ENCODE assay signal across 1 cellular context in the genomic region with DNA sequence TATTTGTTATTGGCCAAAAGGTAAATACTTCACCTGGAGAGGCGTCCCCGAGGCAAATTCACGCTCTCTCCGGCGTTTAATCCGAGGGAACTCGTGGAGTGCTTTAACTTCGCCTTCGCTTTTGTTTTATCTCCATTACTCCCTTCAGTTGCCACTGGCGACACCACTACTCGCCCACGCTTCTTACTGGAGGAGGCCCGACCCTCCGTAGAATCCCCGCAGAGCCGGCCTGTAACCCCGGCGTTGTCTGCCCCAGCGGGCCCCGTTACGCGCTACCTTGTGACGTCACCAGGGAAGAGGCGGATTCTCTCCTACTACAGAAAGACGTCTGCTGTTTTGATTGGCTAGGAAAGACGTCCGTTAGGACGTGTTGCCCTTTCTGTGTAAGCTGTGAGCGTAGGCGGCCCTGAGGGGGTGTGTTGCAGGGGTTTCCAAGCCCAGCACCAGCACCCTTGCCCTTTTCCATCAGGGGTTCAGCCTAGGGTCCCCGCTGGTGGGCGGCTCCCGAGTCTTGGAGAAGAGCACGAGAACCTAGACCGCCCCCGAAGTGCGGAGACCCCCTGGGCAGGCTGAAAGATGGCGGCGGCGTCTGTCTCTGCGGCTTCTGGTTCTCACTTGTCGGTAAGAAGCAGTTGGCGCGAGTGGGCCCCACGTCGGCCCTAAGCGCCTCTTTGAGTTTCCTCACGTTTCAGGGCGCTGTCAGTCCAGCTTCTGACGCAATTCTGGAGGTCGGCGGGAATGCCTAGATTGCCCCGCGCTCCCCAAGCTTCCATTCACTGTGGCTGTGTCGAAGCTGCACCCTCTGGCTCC.
TF ChIP-seq lines count a peak whose summit lies in the region.

TSS of gene CEP57 (plus strand) at position 376 of the 810 bp plus-strand sequence. CDS start at position 577, 201 bp downstream.

TF ChIP-seq in HepG2, 621 proteins besides CTCF, POLR2A, EP300 and RAD21 (continued from another document and continues in another):
- TF ChIP-seq ZFP41 (CRISPR knock-in tag; IDR thresholded peaks at IDR 0.05; ENCODE audit: borderline replicate concordance) (0 out of 2 replicates have a peak, but pooled peaks have one; percentile 49), MTERF4 (CRISPR knock-in tag; IDR thresholded peaks at IDR 0.05) (peak; percentile 54; the same call in 1 of the 2 replicates), SOX6 (IDR thresholded peaks at IDR 0.05) (no peak), SOX6 (CRISPR knock-in tag; IDR thresholded peaks at IDR 0.05) (0 out of 2 replicates have a peak, but pooled peaks have one; percentile 4), SRSF1 (optimal IDR thresholded peaks at IDR 0.05; ENCODE audit: low read depth, low read length) (peak; percentile 81), KLF16 (CRISPR knock-in tag; IDR thresholded peaks at IDR 0.05) (peak in 1 of 2 experiments; percentile 43; a peak in 1 of 4 replicates), SMAD9 (CRISPR knock-in tag; IDR thresholded peaks at IDR 0.05) (peak; percentile 14; the same call in 1 of the 2 replicates), ZSCAN20 (CRISPR knock-in tag; IDR thresholded peaks at IDR 0.05; ENCODE audit: borderline replicate concordance) (peak; percentile 68), ZBTB38 (CRISPR knock-in tag; IDR thresholded peaks at IDR 0.05) (no peak), ZNF781 (CRISPR knock-in tag; IDR thresholded peaks at IDR 0.05; ENCODE audit: borderline replicate concordance, not compliant biosample characterization) (peak; percentile 40), ZSCAN25 (CRISPR knock-in tag; IDR thresholded peaks at IDR 0.05) (no peak), ZNF101 (CRISPR knock-in tag; IDR thresholded peaks at IDR 0.05; ENCODE audit: borderline replicate concordance, low read depth) (no peak), ZNF850 (CRISPR knock-in tag; conservative IDR thresholded peaks at IDR 0.05) (no peak), ZBTB7B (CRISPR knock-in tag; IDR thresholded peaks at IDR 0.05) (peak; percentile 72), HNRNPUL1 (IDR thresholded peaks at IDR 0.05; ENCODE audit: low read depth, low read length) (no peak), PHF8 (CRISPR knock-in tag; IDR thresholded peaks at IDR 0.05) (peak; percentile 58), ZNF205 (CRISPR knock-in tag; IDR thresholded peaks at IDR 0.05) (no peak; the same call in 1 of the 2 replicates), ZNF841 (CRISPR knock-in tag; IDR thresholded peaks at IDR 0.05; ENCODE audit: borderline replicate concordance) (no peak), NBN (conservative IDR thresholded peaks at IDR 0.05) (no peak), ZNF790 (CRISPR knock-in tag; IDR thresholded peaks at IDR 0.05; ENCODE audit: borderline replicate concordance) (0 out of 2 replicates have a peak, but pooled peaks have one; percentile 46), NFYB (CRISPR knock-in tag; IDR thresholded peaks at IDR 0.05) (peak; percentile 81), ZNF576 (CRISPR knock-in tag; IDR thresholded peaks at IDR 0.05) (no peak), HOXD1 (CRISPR knock-in tag; IDR thresholded peaks at IDR 0.05) (no peak), XBP1 (CRISPR knock-in tag; IDR thresholded peaks at IDR 0.05) (no peak), ZNF235 (CRISPR knock-in tag; IDR thresholded peaks at IDR 0.05; ENCODE audit: borderline replicate concordance) (no peak), AKAP8 (CRISPR knock-in tag; IDR thresholded peaks at IDR 0.05) (no peak), TERF1 (CRISPR knock-in tag; IDR thresholded peaks at IDR 0.05) (0 out of 2 replicates have a peak, but pooled peaks have one; percentile 37), MTF2 (CRISPR knock-in tag; IDR thresholded peaks at IDR 0.05; ENCODE audit: borderline replicate concordance) (no peak), ZNF343 (CRISPR knock-in tag; IDR thresholded peaks at IDR 0.05) (peak; percentile 9; the same call in 1 of the 2 replicates), ISL2 (CRISPR knock-in tag; IDR thresholded peaks at IDR 0.05) (no peak), ZBTB44 (CRISPR knock-in tag; IDR thresholded peaks at IDR 0.05) (no peak), KDM5A (IDR thresholded peaks at IDR 0.05; ENCODE audit: borderline replicate concordance, low read length) (peak; percentile 70; the same call in 1 of the 2 replicates), ATF3 (CRISPR knock-in tag; IDR thresholded peaks at IDR 0.05) (no peak), AGO2 (optimal IDR thresholded peaks at IDR 0.05; ENCODE audit: low read depth, low read length) (peak; percentile 56), ZNF816 (CRISPR knock-in tag; IDR thresholded peaks at IDR 0.05; ENCODE audit: borderline replicate concordance) (0 out of 2 replicates have a peak, but pooled peaks have one; percentile 21), CCDC6 (CRISPR knock-in tag; IDR thresholded peaks at IDR 0.05) (no peak)
- TF ChIP-seq, protein P1, sequence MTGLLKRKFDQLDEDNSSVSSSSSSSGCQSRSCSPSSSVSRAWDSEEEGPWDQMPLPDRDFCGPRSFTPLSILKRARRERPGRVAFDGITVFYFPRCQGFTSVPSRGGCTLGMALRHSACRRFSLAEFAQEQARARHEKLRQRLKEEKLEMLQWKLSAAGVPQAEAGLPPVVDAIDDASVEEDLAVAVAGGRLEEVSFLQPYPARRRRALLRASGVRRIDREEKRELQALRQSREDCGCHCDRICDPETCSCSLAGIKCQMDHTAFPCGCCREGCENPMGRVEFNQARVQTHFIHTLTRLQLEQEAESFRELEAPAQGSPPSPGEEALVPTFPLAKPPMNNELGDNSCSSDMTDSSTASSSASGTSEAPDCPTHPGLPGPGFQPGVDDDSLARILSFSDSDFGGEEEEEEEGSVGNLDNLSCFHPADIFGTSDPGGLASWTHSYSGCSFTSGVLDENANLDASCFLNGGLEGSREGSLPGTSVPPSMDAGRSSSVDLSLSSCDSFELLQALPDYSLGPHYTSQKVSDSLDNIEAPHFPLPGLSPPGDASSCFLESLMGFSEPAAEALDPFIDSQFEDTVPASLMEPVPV (CRISPR knock-in tag; IDR thresholded peaks at IDR 0.05), result 0 out of 2 replicates have a peak, but pooled peaks have one; percentile 11
- TF ChIP-seq, protein P2, sequence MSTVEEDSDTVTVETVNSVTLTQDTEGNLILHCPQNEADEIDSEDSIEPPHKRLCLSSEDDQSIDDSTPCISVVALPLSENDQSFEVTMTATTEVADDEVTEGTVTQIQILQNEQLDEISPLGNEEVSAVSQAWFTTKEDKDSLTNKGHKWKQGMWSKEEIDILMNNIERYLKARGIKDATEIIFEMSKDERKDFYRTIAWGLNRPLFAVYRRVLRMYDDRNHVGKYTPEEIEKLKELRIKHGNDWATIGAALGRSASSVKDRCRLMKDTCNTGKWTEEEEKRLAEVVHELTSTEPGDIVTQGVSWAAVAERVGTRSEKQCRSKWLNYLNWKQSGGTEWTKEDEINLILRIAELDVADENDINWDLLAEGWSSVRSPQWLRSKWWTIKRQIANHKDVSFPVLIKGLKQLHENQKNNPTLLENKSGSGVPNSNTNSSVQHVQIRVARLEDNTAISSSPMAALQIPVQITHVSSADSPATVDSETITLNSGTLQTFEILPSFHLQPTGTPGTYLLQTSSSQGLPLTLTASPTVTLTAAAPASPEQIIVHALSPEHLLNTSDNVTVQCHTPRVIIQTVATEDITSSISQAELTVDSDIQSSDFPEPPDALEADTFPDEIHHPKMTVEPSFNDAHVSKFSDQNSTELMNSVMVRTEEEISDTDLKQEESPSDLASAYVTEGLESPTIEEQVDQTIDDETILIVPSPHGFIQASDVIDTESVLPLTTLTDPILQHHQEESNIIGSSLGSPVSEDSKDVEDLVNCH (CRISPR knock-in tag; IDR thresholded peaks at IDR 0.05), result no peak
- TF ChIP-seq, protein P3, sequence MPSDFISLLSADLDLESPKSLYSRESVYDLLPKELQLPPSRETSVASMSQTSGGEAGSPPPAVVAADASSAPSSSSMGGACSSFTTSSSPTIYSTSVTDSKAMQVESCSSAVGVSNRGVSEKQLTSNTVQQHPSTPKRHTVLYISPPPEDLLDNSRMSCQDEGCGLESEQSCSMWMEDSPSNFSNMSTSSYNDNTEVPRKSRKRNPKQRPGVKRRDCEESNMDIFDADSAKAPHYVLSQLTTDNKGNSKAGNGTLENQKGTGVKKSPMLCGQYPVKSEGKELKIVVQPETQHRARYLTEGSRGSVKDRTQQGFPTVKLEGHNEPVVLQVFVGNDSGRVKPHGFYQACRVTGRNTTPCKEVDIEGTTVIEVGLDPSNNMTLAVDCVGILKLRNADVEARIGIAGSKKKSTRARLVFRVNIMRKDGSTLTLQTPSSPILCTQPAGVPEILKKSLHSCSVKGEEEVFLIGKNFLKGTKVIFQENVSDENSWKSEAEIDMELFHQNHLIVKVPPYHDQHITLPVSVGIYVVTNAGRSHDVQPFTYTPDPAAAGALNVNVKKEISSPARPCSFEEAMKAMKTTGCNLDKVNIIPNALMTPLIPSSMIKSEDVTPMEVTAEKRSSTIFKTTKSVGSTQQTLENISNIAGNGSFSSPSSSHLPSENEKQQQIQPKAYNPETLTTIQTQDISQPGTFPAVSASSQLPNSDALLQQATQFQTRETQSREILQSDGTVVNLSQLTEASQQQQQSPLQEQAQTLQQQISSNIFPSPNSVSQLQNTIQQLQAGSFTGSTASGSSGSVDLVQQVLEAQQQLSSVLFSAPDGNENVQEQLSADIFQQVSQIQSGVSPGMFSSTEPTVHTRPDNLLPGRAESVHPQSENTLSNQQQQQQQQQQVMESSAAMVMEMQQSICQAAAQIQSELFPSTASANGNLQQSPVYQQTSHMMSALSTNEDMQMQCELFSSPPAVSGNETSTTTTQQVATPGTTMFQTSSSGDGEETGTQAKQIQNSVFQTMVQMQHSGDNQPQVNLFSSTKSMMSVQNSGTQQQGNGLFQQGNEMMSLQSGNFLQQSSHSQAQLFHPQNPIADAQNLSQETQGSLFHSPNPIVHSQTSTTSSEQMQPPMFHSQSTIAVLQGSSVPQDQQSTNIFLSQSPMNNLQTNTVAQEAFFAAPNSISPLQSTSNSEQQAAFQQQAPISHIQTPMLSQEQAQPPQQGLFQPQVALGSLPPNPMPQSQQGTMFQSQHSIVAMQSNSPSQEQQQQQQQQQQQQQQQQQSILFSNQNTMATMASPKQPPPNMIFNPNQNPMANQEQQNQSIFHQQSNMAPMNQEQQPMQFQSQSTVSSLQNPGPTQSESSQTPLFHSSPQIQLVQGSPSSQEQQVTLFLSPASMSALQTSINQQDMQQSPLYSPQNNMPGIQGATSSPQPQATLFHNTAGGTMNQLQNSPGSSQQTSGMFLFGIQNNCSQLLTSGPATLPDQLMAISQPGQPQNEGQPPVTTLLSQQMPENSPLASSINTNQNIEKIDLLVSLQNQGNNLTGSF (CRISPR knock-in tag; IDR thresholded peaks at IDR 0.05), result 0 out of 2 replicates have a peak, but pooled peaks have one; percentile 25
